ENCODE assay signal across 8 cellular contexts in the genomic region with DNA sequence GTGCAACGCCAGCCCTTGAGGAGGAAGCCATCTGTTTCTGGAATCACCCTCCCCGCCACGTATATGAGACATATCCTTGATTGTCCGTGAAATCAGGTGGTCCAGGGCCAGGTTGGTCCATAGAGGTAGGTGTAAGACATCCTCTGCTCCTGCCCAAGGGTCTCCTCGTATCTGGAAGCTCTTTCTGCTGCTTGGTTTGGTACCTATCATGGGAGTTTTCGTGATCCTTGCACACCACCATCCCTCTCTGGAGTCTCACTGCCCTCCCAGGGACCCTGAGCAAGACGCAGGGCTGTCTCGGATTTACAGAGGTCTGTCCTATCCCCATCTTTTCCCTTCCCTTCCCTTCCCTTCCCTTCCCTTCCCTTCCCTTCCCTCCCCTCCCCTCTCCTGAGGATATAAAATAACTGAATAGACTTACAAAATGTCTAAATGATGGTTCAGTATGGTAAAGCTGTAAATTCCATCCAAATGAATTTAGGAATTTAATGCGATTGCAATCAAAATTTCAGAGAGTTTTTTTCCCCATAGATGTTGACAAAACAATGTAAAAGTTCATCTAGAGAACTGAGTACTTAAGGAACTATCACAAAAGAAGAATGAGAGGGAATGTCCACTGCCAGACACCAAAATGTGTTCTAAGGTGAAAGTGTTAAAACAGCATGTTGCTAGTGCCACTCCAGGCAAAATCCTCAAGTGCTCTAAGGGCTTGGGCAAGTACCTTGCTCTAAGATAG. TPM values are rescaled to one million over a fixed set of nuclear protein-coding genes. Genes with fewer than 3 reads are reported as not detected.
A peak's percentile ranks its signal among the peaks of the same experiment; 100 is the strongest.
DNase-seq lines count a peak whose midpoint lies in the region; ATAC-seq and TF ChIP-seq lines count a peak whose summit lies in the region.

No MANE protein-coding gene starts in this region.

- POLR2A ChIA-PET in AG04450 (lab: Yijun Ruan, JAX) = no interaction called here

- TF ChIP-seq CTCF in AG04450 (IDR thresholded peaks at IDR 0.05; ENCODE audit: low read depth, low read length) (no peak), HFF-Myc (IDR thresholded peaks at IDR 0.05; ENCODE audit: low read depth, low read length, missing control alignments) (no peak), brain microvascular endothelial cell (IDR thresholded peaks at IDR 0.05; ENCODE audit: low read depth, low read length, missing control alignments) (no peak)

- H3K36me3 ChIP-seq in brain microvascular endothelial cell (replicated peaks) (no peaks in the 10 kb centered on the region), mucosa of stomach (ENCODE audit: control insufficient read depth, insufficient read depth, low read length) (no peaks in the 10 kb centered on the region)

- no peak overlapping the region for H3K27ac ChIP-seq in AG04450 (ENCODE audit: low read depth, low read length)
- no peak overlapping the region for H3K27ac ChIP-seq in brain microvascular endothelial cell

- in situ Hi-C loops in brain microvascular endothelial cell (cut with HindIII; ENCODE audit: low pct_ligation_motif_present, low sequenced_read_pairs) = no loop called here

- no peak overlapping the region for H3K9ac ChIP-seq in mucosa of stomach (ENCODE audit: low read length)

- H3K4me3 ChIP-seq in AG04450 (ENCODE audit: low read depth, low read length) (peak overlapping the region; percentile 65), HFF-Myc (replicated peaks; ENCODE audit: low read depth, low read length) (peak overlapping the region; percentile 48), brain microvascular endothelial cell (ENCODE audit: low read depth, low read length) (peak overlapping the region; percentile 58), mucosa of stomach (ENCODE audit: low read length) (peak overlapping the region; percentile 46)

- H3K4me1 ChIP-seq in mucosa of stomach (ENCODE audit: control insufficient read depth, insufficient read depth, low read length) = peaks cover 6% of the 10 kb centered on the region

- DNase-seq in AG04450 (ENCODE audit: low read depth, low spot score) (no peak), HFF-Myc (ENCODE audit: extremely low read depth, low read depth) (no peak), brain microvascular endothelial cell (peak; percentile 2), NOMO-1 treated with DMSO at 0.1 percent for 48 hours (lab: John Stamatoyannopoulos, UW; ENCODE audit: unreplicated experiment) (no peak), middle frontal gyrus (ENCODE audit: extremely low spot score, low spot score) (no peak), T1000 (lab: John Stamatoyannopoulos, UW) (no peak)

- H3K27me3 ChIP-seq in AG04450 (ENCODE audit: control insufficient read depth, insufficient read depth, low read length) (peaks cover 4% of the 10 kb centered on the region), brain microvascular endothelial cell (replicated peaks) (no peaks in the 10 kb centered on the region), mucosa of stomach (ENCODE audit: control insufficient read depth, insufficient read depth, low read length) (peaks cover 4% of the 10 kb centered on the region)

- no peak for ATAC-seq in GM21717 (IDR thresholded peaks at IDR 0.05; ENCODE audit: unreplicated experiment)

- H3K9me3 ChIP-seq in AG04450 (ENCODE audit: control insufficient read depth, insufficient read depth, low read length) = no peaks in the 10 kb centered on the region
- no peaks in the 10 kb centered on the region for H3K9me3 ChIP-seq in mucosa of stomach (ENCODE audit: control insufficient read depth, low read length)

- CTCF ChIA-PET in AG04450 (lab: Charles Lee) = interaction anchor here (0.6 to 2.5 kb wide), 34 partner anchors 10 to 363 kb away, joined by 3 to 29 read pairs (median 4); no protein-coding TSS in a partner anchor

RNA-seq across cellular contexts. Expression of a gene that starts 2.0 kb away (rescaled TPM):
- not detected in 2 replicates for polyA plus RNA-seq in AG04450 (2011; rRNA removed)
- not detected in 2 replicates for polyA minus RNA-seq in AG04450 (2011; rRNA and poly(A)+ RNA removed)

RNA-seq across cellular contexts. Expression of a gene that starts 11.7 kb away (rescaled TPM):
- not detected in 2 replicates for polyA plus RNA-seq in AG04450 (2011; rRNA removed)
- polyA minus RNA-seq in AG04450 (2011; rRNA and poly(A)+ RNA removed) = not detected in 2 replicates

RNA-seq across cellular contexts. Expression of a gene that starts 52.5 kb away (rescaled TPM):
- not detected in 2 replicates for polyA plus RNA-seq in AG04450 (2011; rRNA removed)
- polyA minus RNA-seq in AG04450 (2011; rRNA and poly(A)+ RNA removed) = not detected in 2 replicates
